In genomic region chr6:71887006-71887743, GRCh38 we compare ENCODE assay signal across 8 cellular contexts. TPM values are rescaled to one million over a fixed set of nuclear protein-coding genes. Genes with fewer than 3 reads are reported as not detected.
DNase-seq lines count a peak whose midpoint lies in the region; ATAC-seq, FAIRE-seq and TF ChIP-seq lines count a peak whose summit lies in the region.

No MANE protein-coding gene starts in this region.

- no peak for FAIRE-seq in H54 (lab: Jason Lieb, UNC)

- whole genome bisulfite sequencing in prostate gland: 4% methylated on average over 29 of the region's 29 CpGs

- CTCF ChIA-PET in GM10248 (lab: Yijun Ruan, JAX): no interaction called here

- peak overlapping the region; percentile 23 to 34 for H3K4me3 ChIP-seq in prostate gland

- no peak overlapping the region for H3K27ac Mint-ChIP-seq in endothelial cell (ENCODE audit: unreplicated experiment)

- H3K27me3 ChIP-seq in prostate gland (replicated peaks; ENCODE audit: insufficient read depth): peaks cover 5% of the 10 kb centered on the region

- H3K9me3 Mint-ChIP-seq in endothelial cell (ENCODE audit: unreplicated experiment): no peaks in the 10 kb centered on the region

- ATAC-seq in HG03280 (IDR thresholded peaks at IDR 0.05; ENCODE audit: unreplicated experiment): peak; percentile 16
- no peak for ATAC-seq in GM18909 (IDR thresholded peaks at IDR 0.05; ENCODE audit: poor library complexity, unreplicated experiment)

- H3K36me3 ChIP-seq in prostate gland: no peaks in the 10 kb centered on the region

- H3K27ac ChIP-seq in prostate gland: no peak overlapping the region

- DNase-seq in GM10248 (ENCODE audit: extremely low spot score): peak; percentile 18
- DNase-seq in endothelial cell (ENCODE audit: low spot score): no peak
- no peak for DNase-seq in prostate gland (ENCODE audit: low spot score)
- no peak for DNase-seq in DMS153 (lab: John Stamatoyannopoulos, UW)
- DNase-seq in NCI-H146 treated with DMSO at 0.1 percent for 48 hours (lab: John Stamatoyannopoulos, UW; ENCODE audit: unreplicated experiment): no peak
- no peak for DNase-seq in H54 (ENCODE audit: insufficient read length, low spot score)

- intact Hi-C loops in prostate gland (cut with DNase I): no loop called here

- POLR2A ChIA-PET in GM10248 (lab: Yijun Ruan, JAX): no interaction called here

- peaks cover 6% of the 10 kb centered on the region for H3K4me1 Mint-ChIP-seq in endothelial cell (ENCODE audit: unreplicated experiment)

- peaks cover 7% of the 10 kb centered on the region for H3K27me3 Mint-ChIP-seq in endothelial cell (ENCODE audit: unreplicated experiment)

- H3K9me3 ChIP-seq in prostate gland: no peaks in the 10 kb centered on the region

- no peak for TF ChIP-seq POLR2A in prostate gland (IDR thresholded peaks at IDR 0.05)
- TF ChIP-seq POLR2A in H54 (IDR thresholded peaks at IDR 0.05; ENCODE audit: low read depth, low read length): no peak

- H3K4me3 Mint-ChIP-seq in endothelial cell (ENCODE audit: unreplicated experiment): peak overlapping the region; percentile 89

- TF ChIP-seq CTCF in GM10248 (IDR thresholded peaks at IDR 0.05; ENCODE audit: control extremely low read depth, extremely low read depth, low read depth, missing control alignments) (no peak), endothelial cell (IDR thresholded peaks at IDR 0.05; ENCODE audit: unreplicated experiment) (no peak), prostate gland (IDR thresholded peaks at IDR 0.05) (no peak)

- H3K36me3 Mint-ChIP-seq in endothelial cell (ENCODE audit: low read depth, unreplicated experiment): peaks cover 3% of the 10 kb centered on the region

- no peaks in the 10 kb centered on the region for H3K4me1 ChIP-seq in prostate gland (replicated peaks)

RNA-seq across cellular contexts. Expression of gene RIMS1, which starts 0.8 kb away (rescaled TPM):
- total RNA-seq in endothelial cell (ENCODE audit: unreplicated experiment) (1.8 TPM), prostate gland (10 to 100 TPM in 1 of 2 donors, 1 to 10 TPM in 1; 9.7 to 17.6 TPM)
